18 cellular contexts compared by ENCODE assay signal in the genomic region with DNA sequence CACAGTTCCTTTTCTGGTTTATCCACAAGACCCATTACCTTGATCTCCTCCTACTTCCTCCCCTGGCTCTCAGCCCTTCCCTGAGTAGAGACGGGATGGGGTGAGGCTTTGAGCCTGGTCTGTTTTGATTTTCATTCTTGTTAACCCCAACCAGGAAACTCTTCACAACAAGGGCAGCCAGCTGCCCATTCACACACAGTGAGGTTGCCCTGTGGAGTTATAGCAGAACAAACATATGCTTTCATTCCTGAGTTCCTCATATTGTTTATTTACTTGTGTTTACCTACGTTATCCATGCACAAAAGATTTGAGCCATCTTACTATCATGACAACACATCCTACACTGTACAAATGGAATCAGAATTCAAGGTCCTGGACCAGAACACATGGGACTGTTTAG. TPM values are rescaled to one million over a fixed set of nuclear protein-coding genes. Genes with fewer than 3 reads are reported as not detected.
DNase-seq lines count a peak whose midpoint lies in the region; ATAC-seq and TF ChIP-seq lines count a peak whose summit lies in the region.
"Had no signal": no experiment of that assay in that cellular context is flagged by ENCODE, and none has a peak within 500 bp of the region (broad histone marks: within the 10 kb centered on the region; RNA-seq: fewer than 3 reads in every experiment).

No MANE protein-coding gene starts in this region.

- BruUV-seq in PC-3 (replicated peaks; lab: Mats Ljungman, UMichigan), result no TSS peak

- POLR2A ChIA-PET in PC-3 (lab: Charles Lee; ENCODE audit: unreplicated experiment), result no interaction called here

- H3F3A ChIP-seq in PC-3 (ENCODE audit: low read length, unreplicated experiment), result no peaks in the 10 kb centered on the region

- H3K27me3 ChIP-seq in right cardiac atrium (ENCODE audit: control insufficient read depth, insufficient read depth) (no peaks in the 10 kb centered on the region), right atrium auricular region (no peaks in the 10 kb centered on the region), PC-3 (ENCODE audit: low read length) (no peaks in the 10 kb centered on the region)
- H3K27me3 ChIP-seq: BLaER1 had no signal

- ATAC-seq in right cardiac atrium, result peak; percentile 23
- ATAC-seq in PC-3, result no peak
- peak; percentile 22 for ATAC-seq in esophagus mucosa
- ATAC-seq in GM18873 (IDR thresholded peaks at IDR 0.05; ENCODE audit: low FRiP score, unreplicated experiment), result no peak
- ATAC-seq: Panc1 had no signal

- no peak overlapping the region for H3K9ac ChIP-seq in PC-3 (ENCODE audit: low read length)
- H3K9ac ChIP-seq: BLaER1 had no signal

- no peaks in the 10 kb centered on the region for H3K9me2 ChIP-seq in PC-3 (replicated peaks; ENCODE audit: low read length)

- no peak for TF ChIP-seq CTCF in right atrium auricular region (IDR thresholded peaks at IDR 0.05)
- no peak for TF ChIP-seq CTCF in PC-3 (conservative IDR thresholded peaks at IDR 0.05; ENCODE audit: low read depth, low read length)

- no peaks in the 10 kb centered on the region for H3K79me2 ChIP-seq in PC-3 (ENCODE audit: low read length)

- H3K4me3 ChIP-seq in right cardiac atrium (ENCODE audit: low read length), result no peak overlapping the region
- H3K4me3 ChIP-seq in right atrium auricular region, result no peak overlapping the region
- H3K4me3 ChIP-seq in PC-3 (ENCODE audit: low read length), result no peak overlapping the region
- H3K4me3 ChIP-seq: BLaER1 had no signal

- H3K9me3 ChIP-seq in right cardiac atrium (ENCODE audit: control insufficient read depth, low read length) (no peaks in the 10 kb centered on the region), right atrium auricular region (no peaks in the 10 kb centered on the region), PC-3 (ENCODE audit: low read length) (no peaks in the 10 kb centered on the region)
- H3K9me3 ChIP-seq: BLaER1 had no signal

- peak overlapping the region; percentile 37; the same call in 1 of the 2 replicates for H2AFZ ChIP-seq in PC-3 (ENCODE audit: low read length)

- H3K36me3 ChIP-seq in right atrium auricular region, result no peaks in the 10 kb centered on the region
- no peaks in the 10 kb centered on the region for H3K36me3 ChIP-seq in PC-3 (ENCODE audit: low read depth, low read length)
- H3K36me3 ChIP-seq: BLaER1 had no signal

- CTCF ChIA-PET in PC-3 (lab: Charles Lee), result no interaction called here

- H3K4me1 ChIP-seq in right cardiac atrium (ENCODE audit: control insufficient read depth, insufficient read depth, low read length) (no peaks in the 10 kb centered on the region), right atrium auricular region (no peaks in the 10 kb centered on the region), PC-3 (ENCODE audit: insufficient read depth, low read length) (no peaks in the 10 kb centered on the region)
- H3K4me1 ChIP-seq: BLaER1 had no signal

- no peak overlapping the region for H3K4me2 ChIP-seq in PC-3 (ENCODE audit: low read length)
- H3K4me2 ChIP-seq: BLaER1 had no signal

- DNase-seq in right cardiac atrium (no peak), right atrium auricular region (ENCODE audit: low spot score) (no peak), PC-3 (peak; percentile 7), NCI-H345 treated with DMSO at 0.1 percent for 48 hours (lab: John Stamatoyannopoulos, UW; ENCODE audit: unreplicated experiment) (no peak), T1000 (lab: John Stamatoyannopoulos, UW) (no peak), NOMO-1 (lab: John Stamatoyannopoulos, UW; ENCODE audit: unreplicated experiment in 2 of 2) (no peak)
- DNase-seq: CD8-positive, alpha-beta memory T cell; HCEC 1CT; NCI-H1048; NCI-H1436 treated with DMSO at 0.1 percent for 48 hours; NCI-H2081 treated with DMSO at 0.1 percent for 48 hours; NCI-H345; SW 1271 had no signal

- intact Hi-C loops in right cardiac atrium (cut with DNase I) (loop anchor here in 1 of 4 donors (10.0 kb wide), 1 partner anchor 129 kb away; no protein-coding TSS in a partner anchor), PC-3 (cut with micrococcal nuclease) (no loop called here)

- H3K27ac ChIP-seq in right cardiac atrium (ENCODE audit: low read length) (no peak overlapping the region), right atrium auricular region (no peak overlapping the region), PC-3 (ENCODE audit: low read length) (no peak overlapping the region)
- H3K27ac ChIP-seq: BLaER1, HL-60 had no signal

- H4K20me1 ChIP-seq in PC-3 (ENCODE audit: low read length), result no peaks in the 10 kb centered on the region
- H4K20me1 ChIP-seq: BLaER1 had no signal

- 50% methylated on average over 2 of the region's 2 CpGs for WGBS in right cardiac atrium

RNA-seq across cellular contexts. Expression of a gene that starts 21.8 kb away (rescaled TPM):
- total RNA-seq in right cardiac atrium (1 to 10 TPM; 4.9 to 6.9 (median 5.5) TPM), right atrium auricular region (1 to 10 TPM; 3.0 to 3.8 TPM), PC-3 (2014; rRNA removed) (0.06 and 0.11 TPM in 2 replicates), esophagus mucosa (not detected)
- polyA plus RNA-seq in right cardiac atrium, result 1.3 TPM
- total RNA-seq: CD8-positive, alpha-beta memory T cell had no signal
- polyA plus RNA-seq: CD8-positive, alpha-beta memory T cell had no signal

Comparison
In these comparisons a context has a peak if more than half of its experiments do, and no peak if none do; other contexts are left out.
1. ATAC-seq: peak in right cardiac atrium (2 of 2) and esophagus mucosa (single experiment); none in PC-3 (single experiment) and GM18873 (single experiment).